In the genomic region with DNA sequence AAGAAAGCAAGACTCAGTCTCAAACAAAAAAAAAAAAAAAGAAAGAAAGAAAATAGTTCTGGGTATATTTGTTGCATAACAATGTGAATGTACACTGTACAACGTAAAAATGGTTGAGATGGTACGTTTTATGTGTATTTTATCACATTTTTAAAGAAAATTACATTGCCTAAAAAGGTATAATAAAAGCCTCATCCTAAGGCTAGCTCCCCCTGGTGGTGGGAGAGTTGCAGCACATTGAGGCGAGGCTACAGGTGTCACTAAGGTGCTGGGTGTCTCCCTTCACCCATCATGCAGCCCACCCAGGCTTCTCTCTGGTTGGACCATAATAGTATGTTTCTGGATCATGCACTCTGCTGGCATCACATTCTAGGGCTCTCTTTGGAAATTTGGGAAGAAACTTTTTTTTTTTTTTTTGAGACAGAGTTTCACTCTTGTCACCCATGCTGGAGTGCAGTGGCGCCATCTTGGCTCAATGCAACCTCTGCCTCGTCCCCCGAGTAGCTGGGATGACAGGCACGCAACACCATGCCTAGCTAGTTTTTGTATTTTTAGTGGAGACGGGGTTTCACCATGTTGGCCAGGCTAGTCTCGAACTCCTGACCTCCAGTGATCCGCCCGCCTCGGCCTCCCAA, we compare ENCODE assay signal across 9 cellular contexts. TPM values are rescaled to one million over a fixed set of nuclear protein-coding genes. Genes with fewer than 3 reads are reported as not detected.
DNase-seq lines count a peak whose midpoint lies in the region; FAIRE-seq and TF ChIP-seq lines count a peak whose summit lies in the region.
"Had no signal": no experiment of that assay in that cellular context is flagged by ENCODE, and none has a peak within 500 bp of the region (broad histone marks: within the 10 kb centered on the region; RNA-seq: fewer than 3 reads in every experiment).

No MANE protein-coding gene starts in this region.

- peaks cover 9% of the 10 kb centered on the region for H3K27me3 Mint-ChIP-seq in nephron progenitor cell (ENCODE audit: low read depth, poor library complexity)

- dilution Hi-C loops in endothelial cell of umbilical vein (cut with MboI; ENCODE audit: extremely low pct_ligation_motif_present, low sequenced_read_pairs), result no loop called here

- TF ChIP-seq EP300 in suprapubic skin (IDR thresholded peaks at IDR 0.05), result no peak

- FAIRE-seq in endothelial cell of umbilical vein (lab: Jason Lieb, UNC), result peak; percentile 68
- FAIRE-seq: islet of Langerhans had no signal

- H3K36me3 ChIP-seq in endothelial cell of umbilical vein (ENCODE audit: control insufficient read depth in 2 of 2, extremely low read depth in 1 of 2, insufficient read depth in 2 of 2, low read length in 2 of 2), result no peaks in the 10 kb centered on the region
- H3K36me3 ChIP-seq in suprapubic skin, result no peaks in the 10 kb centered on the region

- no peak overlapping the region for H3K9ac ChIP-seq in endothelial cell of umbilical vein (replicated peaks; ENCODE audit: extremely low read depth, insufficient read depth, low read length)

- WGBS in suprapubic skin, result 65% methylated on average over 12 of the region's 12 CpGs

- no peak overlapping the region for H2AFZ ChIP-seq in endothelial cell of umbilical vein (ENCODE audit: low read depth, low read length)

- BruUV-seq in endothelial cell of umbilical vein (replicated peaks; lab: Mats Ljungman, UMichigan), result no TSS peak

- peaks cover 13% of the 10 kb centered on the region for H3K4me1 Mint-ChIP-seq in nephron progenitor cell

- TF ChIP-seq CTCF in endothelial cell of umbilical vein (IDR thresholded peaks at IDR 0.05; ENCODE audit: extremely low read depth in 1 of 2, insufficient read depth in 1 of 2, low read depth in 1 of 2, low read length in 2 of 2) (peak; percentile 74 to 81), nephron progenitor cell (IDR thresholded peaks at IDR 0.05) (peak; percentile 72), suprapubic skin (IDR thresholded peaks at IDR 0.05) (peak; percentile 71 to 81)

- intact Hi-C loops in endothelial cell of umbilical vein (cut with micrococcal nuclease), result loop anchor here (1.0 to 2.0 kb wide), 3 partner anchors 24 to 246 kb away; partner anchors contain the start of gene INTS14

- H3K36me3 Mint-ChIP-seq in nephron progenitor cell (ENCODE audit: low read depth), result no peaks in the 10 kb centered on the region

- no peak overlapping the region for H3K4me2 ChIP-seq in endothelial cell of umbilical vein (ENCODE audit: insufficient read depth, low read length)

- no peaks in the 10 kb centered on the region for H4K20me1 ChIP-seq in endothelial cell of umbilical vein (replicated peaks; ENCODE audit: control insufficient read depth, extremely low read depth, insufficient read depth, low read length)

- POLR2A ChIA-PET in endothelial cell of umbilical vein (lab: Charles Lee), result no interaction called here

- H3K4me3 Mint-ChIP-seq in nephron progenitor cell, result no peak overlapping the region

- no peak overlapping the region for H3K4me3 ChIP-seq in endothelial cell of umbilical vein (replicated peaks in 1 of 3; ENCODE audit: insufficient read depth in 1 of 3, low read depth in 1 of 3, low read length in 3 of 3)
- no peak overlapping the region for H3K4me3 ChIP-seq in suprapubic skin

- DNase-seq in NCI-H524 (lab: John Stamatoyannopoulos, UW) (peak; percentile 24 to 62), NCI-H524 treated with DMSO at 0.1 percent for 48 hours (lab: John Stamatoyannopoulos, UW) (no peak), NCI-H226 (peak; percentile 30), endothelial cell of umbilical vein (ENCODE audit: low read depth, low spot score) (peak; percentile 49), nephron progenitor cell (peak; percentile 55), suprapubic skin (ENCODE audit: low spot score in 2 of 2) (peak; percentile 75 to 84), DMS79 treated with DMSO at 0.1 percent for 48 hours (lab: John Stamatoyannopoulos, UW) (no peak)
- DNase-seq in activated CD8-positive, alpha-beta memory T cell treated with anti-CD3 and anti-CD28 coated beads for 1 hour (ENCODE audit: extremely low read depth in 1 of 2, low read depth in 1 of 2), result peak; percentile 67 to 74

- no peak overlapping the region for H3K27ac Mint-ChIP-seq in nephron progenitor cell

- H3K27ac ChIP-seq in endothelial cell of umbilical vein (ENCODE audit: insufficient read depth, low read depth, low read length) (no peak overlapping the region), suprapubic skin (no peak overlapping the region)

- no peaks in the 10 kb centered on the region for H3K9me1 ChIP-seq in endothelial cell of umbilical vein (replicated peaks; ENCODE audit: control insufficient read depth, extremely low read depth, insufficient read depth, low read length)

- TF ChIP-seq POLR2A in endothelial cell of umbilical vein (IDR thresholded peaks at IDR 0.05; ENCODE audit: low read depth, low read length) (no peak), suprapubic skin (IDR thresholded peaks at IDR 0.05) (no peak)

- CTCF ChIA-PET in endothelial cell of umbilical vein (lab: Charles Lee), result interaction anchor here (0.5 to 2.6 kb wide), 24 partner anchors 8 to 654 kb away, joined by 3 to 28 read pairs (median 4); partner anchors contain the start of genes DENND4A, INTS14 and RAB11A

- H3K9me3 Mint-ChIP-seq in nephron progenitor cell, result no peaks in the 10 kb centered on the region

- H3K27me3 ChIP-seq in endothelial cell of umbilical vein (ENCODE audit: control insufficient read depth in 2 of 2, insufficient read depth in 2 of 2, low read length in 2 of 2), result no peaks in the 10 kb centered on the region
- H3K27me3 ChIP-seq in suprapubic skin, result no peaks in the 10 kb centered on the region

- no peaks in the 10 kb centered on the region for H3K4me1 ChIP-seq in endothelial cell of umbilical vein (ENCODE audit: control insufficient read depth, extremely low read depth, insufficient read depth, low read length)
- H3K4me1 ChIP-seq in suprapubic skin, result no peaks in the 10 kb centered on the region

- no peaks in the 10 kb centered on the region for H3K79me2 ChIP-seq in endothelial cell of umbilical vein (ENCODE audit: control insufficient read depth, insufficient read depth, low read length)

- H3K9me3 ChIP-seq in endothelial cell of umbilical vein (replicated peaks; ENCODE audit: control insufficient read depth, insufficient read depth, low read length) (no peaks in the 10 kb centered on the region), suprapubic skin (no peaks in the 10 kb centered on the region)

TF ChIP-seq in endothelial cell of umbilical vein, 7 proteins besides CTCF, POLR2A, EP300 and RAD21:
- TF ChIP-seq JUN (IDR thresholded peaks at IDR 0.05; ENCODE audit: borderline replicate concordance, insufficient read depth, insufficient read length, low read depth), result no peak
- TF ChIP-seq MYC (IDR thresholded peaks at IDR 0.05; ENCODE audit: low read depth, low read length), result no peak
- TF ChIP-seq POLR2AphosphoS5 (IDR thresholded peaks at IDR 0.05; ENCODE audit: insufficient read depth, low read depth, low read length), result no peak
- TF ChIP-seq FOS (IDR thresholded peaks at IDR 0.05; ENCODE audit: borderline replicate concordance, insufficient read depth, low read length), result no peak
- no peak for TF ChIP-seq GATA2 (IDR thresholded peaks at IDR 0.05; ENCODE audit: insufficient read depth, insufficient read length, low read depth, low read length)
- no peak for TF ChIP-seq MAX (IDR thresholded peaks at IDR 0.05; ENCODE audit: insufficient read depth, insufficient read length)
- no peak for TF ChIP-seq EZH2 (IDR thresholded peaks at IDR 0.05; ENCODE audit: borderline replicate concordance, low read depth, low read length, severe bottlenecking)

RNA-seq across cellular contexts. Expression of gene RAB11A, which starts 12.4 kb away (rescaled TPM):
- total RNA-seq in endothelial cell of umbilical vein, result 250 and 257 TPM in 2 replicates
- 187 and 239 TPM in 2 replicates for polyA plus RNA-seq in endothelial cell of umbilical vein
- polyA plus RNA-seq in endothelial cell of umbilical vein (2011; cell fraction: cytosol; rRNA removed), result 442 and 454 TPM in 2 replicates
- polyA plus RNA-seq in endothelial cell of umbilical vein (2011; cell fraction: nucleus; rRNA removed), result 173 and 186 TPM in 2 replicates
- polyA plus RNA-seq in endothelial cell of umbilical vein (2012), result 369 and 484 TPM in 2 replicates
- 125 and 152 TPM in 2 replicates for polyA minus RNA-seq in endothelial cell of umbilical vein
- polyA minus RNA-seq in endothelial cell of umbilical vein (2011; cell fraction: cytosol; rRNA and poly(A)+ RNA removed), result 64.0 TPM
- polyA minus RNA-seq in endothelial cell of umbilical vein (2011; cell fraction: nucleus; rRNA and poly(A)+ RNA removed), result 31.3 and 45.1 TPM in 2 replicates
- 100 to 1,000 TPM; 150 to 650 (median 425) TPM for total RNA-seq in suprapubic skin

Comparison
In these comparisons a context has a peak if more than half of its experiments do, and no peak if none do; other contexts are left out.
1. DNase-seq: peak in NCI-H524 (2 of 2), NCI-H226 (single experiment), activated CD8-positive, alpha-beta memory T cell treated with anti-CD3 and anti-CD28 coated beads for 1 hour (2 of 2), endothelial cell of umbilical vein (single experiment), nephron progenitor cell (single experiment) and suprapubic skin (2 of 2); none in NCI-H524 treated with DMSO at 0.1 percent for 48 hours (single experiment) and DMS79 treated with DMSO at 0.1 percent for 48 hours (single experiment).
2. Peak in every context shown above with its lines, with median percentiles within 50 percentile points of each other: CTCF ChIP-seq.